Comparison of ENCODE assay signal across 9 cellular contexts in the genomic region with DNA sequence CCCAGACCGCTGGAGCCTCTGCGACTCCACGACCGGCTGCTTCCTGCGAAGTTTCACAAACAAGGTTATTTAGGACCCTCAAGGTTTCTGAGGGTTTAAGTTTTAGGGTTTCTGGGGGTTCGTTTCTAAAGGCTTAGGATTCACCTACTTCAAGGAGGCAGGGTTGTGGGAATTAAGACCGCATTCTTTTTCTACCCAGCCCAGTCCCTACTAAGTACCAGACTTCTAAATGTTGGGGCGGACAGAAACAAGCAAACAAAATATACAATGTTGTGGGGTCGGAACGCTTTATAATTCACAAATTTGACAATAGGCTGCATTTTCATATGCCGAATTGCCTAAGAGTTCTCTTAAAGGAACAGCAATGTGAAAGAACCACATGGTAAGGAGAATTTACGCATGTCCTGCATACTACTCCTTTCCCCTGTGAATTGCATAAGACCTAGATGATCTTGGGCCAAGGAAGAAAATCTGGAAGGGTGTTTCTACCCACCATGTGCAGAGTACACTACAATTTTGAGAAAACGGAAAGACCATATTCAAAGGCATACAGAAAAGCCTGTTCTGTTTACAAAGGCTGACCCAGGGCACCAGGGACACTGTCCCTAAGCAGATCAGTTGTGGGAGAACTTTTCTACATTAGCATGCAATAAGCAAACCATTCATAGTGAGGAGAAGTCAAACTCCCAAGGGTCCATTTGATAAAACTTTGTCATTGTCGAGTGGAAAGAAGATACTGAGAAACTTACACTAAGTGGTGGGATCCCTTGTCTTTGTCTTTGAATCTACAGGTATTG.
DNase-seq lines count a peak whose midpoint lies in the region; ATAC-seq and TF ChIP-seq lines count a peak whose summit lies in the region.
"Had no signal": no experiment of that assay in that cellular context is flagged by ENCODE, and none has a peak within 500 bp of the region (broad histone marks: within the 10 kb centered on the region; RNA-seq: fewer than 3 reads in every experiment).

No MANE protein-coding gene starts in this region.

- H3K9me2 ChIP-seq in SK-N-SH: no peaks in the 10 kb centered on the region

- DNase-seq in SK-N-SH (no peak), stomach (no peak), germinal center (ENCODE audit: low spot score) (no peak), HPDE6-E6E7 (ENCODE audit: extremely low spot score) (no peak)

- WGBS in SK-N-SH (ENCODE audit: low lambda C conversion rate): 66% methylated on average over 14 of the region's 14 CpGs
- 10 to 29% (median 21%) methylated on average over 13 to 14 of the region's 14 CpGs for WGBS in stomach, 5 donors

- no peaks in the 10 kb centered on the region for H3K27me3 Mint-ChIP-seq in activated T-helper 17 cell treated with anti-CD3 and anti-CD28 coated beads, Interleukin-2, amount 50 U/mL, for 72 hours

- H2AFZ ChIP-seq in SK-N-SH (ENCODE audit: low read depth): peak overlapping the region; percentile 93

- H3K36me3 ChIP-seq in SK-N-SH (replicated peaks in 1 of 2; ENCODE audit: control insufficient read depth in 1 of 2, insufficient read depth in 2 of 2, low read length in 1 of 2): no peaks in the 10 kb centered on the region
- no peaks in the 10 kb centered on the region for H3K36me3 ChIP-seq in iPS-15b (ENCODE audit: control insufficient read depth, insufficient read depth, low read length)
- no peaks in the 10 kb centered on the region for H3K36me3 ChIP-seq in stomach

- TF ChIP-seq RAD21 in SK-N-SH (IDR thresholded peaks at IDR 0.05; ENCODE audit: low read length): no peak

- H3K4me1 Mint-ChIP-seq in activated T-helper 17 cell treated with anti-CD3 and anti-CD28 coated beads, Interleukin-2, amount 50 U/mL, for 72 hours: peaks cover 18% of the 10 kb centered on the region

- H3K4me3 ChIP-seq in SK-N-SH (ENCODE audit: low read depth in 2 of 2, low read length in 1 of 2) (peak overlapping the region; percentile 74 to 76), iPS-15b (ENCODE audit: low read depth, low read length) (peak overlapping the region; percentile 72), stomach (peak overlapping the region; percentile 63 to 86 (median 81))

- TF ChIP-seq CTCF in SK-N-SH (IDR thresholded peaks at IDR 0.05) (no peak), stomach (IDR thresholded peaks at IDR 0.05) (no peak)

- CTCF ChIA-PET in SK-N-SH (lab: Yijun Ruan, JAX): interaction anchor here (0.7 to 1.8 kb wide), 6 partner anchors 55 to 155 kb away, joined by 3 to 6 read pairs (median 4); no protein-coding TSS in a partner anchor

- H3K4me3 Mint-ChIP-seq in activated T-helper 17 cell treated with anti-CD3 and anti-CD28 coated beads, Interleukin-2, amount 50 U/mL, for 72 hours: peak overlapping the region; percentile 96

- H3K36me3 Mint-ChIP-seq in activated T-helper 17 cell treated with anti-CD3 and anti-CD28 coated beads, Interleukin-2, amount 50 U/mL, for 72 hours (ENCODE audit: low read depth): peaks cover 51% of the 10 kb centered on the region

- H3K27ac Mint-ChIP-seq in activated T-helper 17 cell treated with anti-CD3 and anti-CD28 coated beads, Interleukin-2, amount 50 U/mL, for 72 hours: peak overlapping the region; percentile 79

- no peaks in the 10 kb centered on the region for H3K9me3 Mint-ChIP-seq in activated T-helper 17 cell treated with anti-CD3 and anti-CD28 coated beads, Interleukin-2, amount 50 U/mL, for 72 hours

- TF ChIP-seq POLR2A in stomach (IDR thresholded peaks at IDR 0.05): no peak

- H3K9ac ChIP-seq in SK-N-SH: peak overlapping the region; percentile 69; the same call in 1 of the 2 replicates
- no peak overlapping the region for H3K9ac ChIP-seq in iPS-15b (ENCODE audit: low read depth, low read length)

- H3K79me2 ChIP-seq in SK-N-SH (ENCODE audit: insufficient read depth): peaks cover 11% of the 10 kb centered on the region; the same call in 1 of the 2 replicates

- TF ChIP-seq EP300 in SK-N-SH (IDR thresholded peaks at IDR 0.05; ENCODE audit: borderline replicate concordance in 1 of 2, low read depth in 1 of 2, low read length in 1 of 2): no peak
- TF ChIP-seq EP300 in stomach (IDR thresholded peaks at IDR 0.05): no peak

- no peak overlapping the region for H3K27ac ChIP-seq in SK-N-SH (ENCODE audit: low read depth in 2 of 2, low read length in 1 of 2)
- H3K27ac ChIP-seq in stomach: peak overlapping the region; percentile 84 to 95 (median 90)
- H3K27ac ChIP-seq: C4-2B had no signal

- intact Hi-C loops in stomach (cut with DNase I; ENCODE audit: low total_unique reads): no loop called here

- peak overlapping the region; percentile 91 for H3K4me2 ChIP-seq in SK-N-SH

- H3K27me3 ChIP-seq in SK-N-SH (ENCODE audit: insufficient read depth) (no peaks in the 10 kb centered on the region), iPS-15b (ENCODE audit: control insufficient read depth, insufficient read depth, low read length) (peaks cover 36% of the 10 kb centered on the region), stomach (no peaks in the 10 kb centered on the region)

- peaks cover 29% of the 10 kb centered on the region for H3F3A ChIP-seq in SK-N-SH (replicated peaks; ENCODE audit: insufficient read depth)

- no peaks in the 10 kb centered on the region for H3K9me3 ChIP-seq in SK-N-SH
- no peaks in the 10 kb centered on the region for H3K9me3 ChIP-seq in iPS-15b (ENCODE audit: control insufficient read depth, insufficient read depth, low read length)
- no peaks in the 10 kb centered on the region for H3K9me3 ChIP-seq in stomach

- H3K4me1 ChIP-seq in SK-N-SH (ENCODE audit: control insufficient read depth in 1 of 2, insufficient read depth in 2 of 2, low read depth in 1 of 2, low read length in 1 of 2): peaks cover 19 to 42% of the 10 kb centered on the region in 2 experiments
- peaks cover 5% of the 10 kb centered on the region for H3K4me1 ChIP-seq in iPS-15b (ENCODE audit: control insufficient read depth, insufficient read depth, low read length)
- peaks cover 28 to 71% (median 50%) of the 10 kb centered on the region in 4 donors for H3K4me1 ChIP-seq in stomach

- H4K20me1 ChIP-seq in SK-N-SH (ENCODE audit: insufficient read depth): no peaks in the 10 kb centered on the region

- POLR2A ChIA-PET in SK-N-SH (lab: Yijun Ruan, JAX): interaction anchor here (1.8 kb wide), 1 partner anchor 88 kb away, joined by 14 read pairs; no protein-coding TSS in a partner anchor

- ATAC-seq in SK-N-SH treated with all-trans-retinoic acid at 6 μM for 48 hours (no peak), GM21576 (IDR thresholded peaks at IDR 0.05; ENCODE audit: unreplicated experiment) (no peak)
- ATAC-seq in activated T-helper 17 cell treated with anti-CD3 and anti-CD28 coated beads, Interleukin-2, amount 50 U/mL, for 72 hours (replicated peaks): no peak

TF ChIP-seq in SK-N-SH, 30 proteins besides CTCF, POLR2A, EP300 and RAD21:
- TF ChIP-seq RXRA (IDR thresholded peaks at IDR 0.05; ENCODE audit: borderline replicate concordance, low read depth): no peak
- no peak for TF ChIP-seq NFIC (IDR thresholded peaks at IDR 0.05; ENCODE audit: borderline replicate concordance)
- TF ChIP-seq, protein P1, sequence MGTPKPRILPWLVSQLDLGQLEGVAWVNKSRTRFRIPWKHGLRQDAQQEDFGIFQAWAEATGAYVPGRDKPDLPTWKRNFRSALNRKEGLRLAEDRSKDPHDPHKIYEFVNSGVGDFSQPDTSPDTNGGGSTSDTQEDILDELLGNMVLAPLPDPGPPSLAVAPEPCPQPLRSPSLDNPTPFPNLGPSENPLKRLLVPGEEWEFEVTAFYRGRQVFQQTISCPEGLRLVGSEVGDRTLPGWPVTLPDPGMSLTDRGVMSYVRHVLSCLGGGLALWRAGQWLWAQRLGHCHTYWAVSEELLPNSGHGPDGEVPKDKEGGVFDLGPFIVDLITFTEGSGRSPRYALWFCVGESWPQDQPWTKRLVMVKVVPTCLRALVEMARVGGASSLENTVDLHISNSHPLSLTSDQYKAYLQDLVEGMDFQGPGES (IDR thresholded peaks at IDR 0.05; ENCODE audit: low read depth, low read length): no peak
- no peak for TF ChIP-seq USF1 (IDR thresholded peaks at IDR 0.05; ENCODE audit: borderline replicate concordance, low read depth)
- 0 out of 2 replicates have a peak, but pooled peaks have one; percentile 0 for TF ChIP-seq NRF1 (IDR thresholded peaks at IDR 0.05; ENCODE audit: low read depth, low read length)
- TF ChIP-seq SIN3A (IDR thresholded peaks at IDR 0.05; ENCODE audit: borderline replicate concordance, low read depth, low read length): no peak

TF ChIP-seq in SK-N-SH treated with all-trans-retinoic acid at 6 μM for 48 hours, 23 proteins besides CTCF, POLR2A, EP300 and RAD21 (continues in another document):
- TF ChIP-seq ZNF8 (CRISPR knock-in tag; IDR thresholded peaks at IDR 0.05) (no peak), PPARA (CRISPR knock-in tag; IDR thresholded peaks at IDR 0.05; ENCODE audit: borderline replicate concordance) (no peak), OSR1 (CRISPR knock-in tag; IDR thresholded peaks at IDR 0.05) (no peak), RARB (CRISPR knock-in tag; IDR thresholded peaks at IDR 0.05) (no peak), ESRRG (CRISPR knock-in tag; IDR thresholded peaks at IDR 0.05) (no peak), GLIS3 (CRISPR knock-in tag; IDR thresholded peaks at IDR 0.05) (no peak), TCF4 (CRISPR knock-in tag; IDR thresholded peaks at IDR 0.05; ENCODE audit: borderline replicate concordance) (no peak), BACH2 (CRISPR knock-in tag; IDR thresholded peaks at IDR 0.05; ENCODE audit: borderline replicate concordance) (no peak), ZNF565 (CRISPR knock-in tag; conservative IDR thresholded peaks at IDR 0.05; ENCODE audit: low read depth) (no peak)
- TF ChIP-seq, protein P2, sequence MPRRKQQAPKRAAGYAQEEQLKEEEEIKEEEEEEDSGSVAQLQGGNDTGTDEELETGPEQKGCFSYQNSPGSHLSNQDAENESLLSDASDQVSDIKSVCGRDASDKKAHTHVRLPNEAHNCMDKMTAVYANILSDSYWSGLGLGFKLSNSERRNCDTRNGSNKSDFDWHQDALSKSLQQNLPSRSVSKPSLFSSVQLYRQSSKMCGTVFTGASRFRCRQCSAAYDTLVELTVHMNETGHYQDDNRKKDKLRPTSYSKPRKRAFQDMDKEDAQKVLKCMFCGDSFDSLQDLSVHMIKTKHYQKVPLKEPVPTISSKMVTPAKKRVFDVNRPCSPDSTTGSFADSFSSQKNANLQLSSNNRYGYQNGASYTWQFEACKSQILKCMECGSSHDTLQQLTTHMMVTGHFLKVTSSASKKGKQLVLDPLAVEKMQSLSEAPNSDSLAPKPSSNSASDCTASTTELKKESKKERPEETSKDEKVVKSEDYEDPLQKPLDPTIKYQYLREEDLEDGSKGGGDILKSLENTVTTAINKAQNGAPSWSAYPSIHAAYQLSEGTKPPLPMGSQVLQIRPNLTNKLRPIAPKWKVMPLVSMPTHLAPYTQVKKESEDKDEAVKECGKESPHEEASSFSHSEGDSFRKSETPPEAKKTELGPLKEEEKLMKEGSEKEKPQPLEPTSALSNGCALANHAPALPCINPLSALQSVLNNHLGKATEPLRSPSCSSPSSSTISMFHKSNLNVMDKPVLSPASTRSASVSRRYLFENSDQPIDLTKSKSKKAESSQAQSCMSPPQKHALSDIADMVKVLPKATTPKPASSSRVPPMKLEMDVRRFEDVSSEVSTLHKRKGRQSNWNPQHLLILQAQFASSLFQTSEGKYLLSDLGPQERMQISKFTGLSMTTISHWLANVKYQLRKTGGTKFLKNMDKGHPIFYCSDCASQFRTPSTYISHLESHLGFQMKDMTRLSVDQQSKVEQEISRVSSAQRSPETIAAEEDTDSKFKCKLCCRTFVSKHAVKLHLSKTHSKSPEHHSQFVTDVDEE (CRISPR knock-in tag; IDR thresholded peaks at IDR 0.05): no peak

Comparison
In these comparisons a context has a peak if more than half of its experiments do, and no peak if none do; other contexts are left out.
1. H3K27ac ChIP-seq: peak in stomach (5 of 5); none in SK-N-SH (0 of 2).
2. Peak in every context shown above with its lines, with median percentiles within 50 percentile points of each other: H3K4me3 ChIP-seq.